ENCODE assay signal across 18 cellular contexts in the genomic region with DNA sequence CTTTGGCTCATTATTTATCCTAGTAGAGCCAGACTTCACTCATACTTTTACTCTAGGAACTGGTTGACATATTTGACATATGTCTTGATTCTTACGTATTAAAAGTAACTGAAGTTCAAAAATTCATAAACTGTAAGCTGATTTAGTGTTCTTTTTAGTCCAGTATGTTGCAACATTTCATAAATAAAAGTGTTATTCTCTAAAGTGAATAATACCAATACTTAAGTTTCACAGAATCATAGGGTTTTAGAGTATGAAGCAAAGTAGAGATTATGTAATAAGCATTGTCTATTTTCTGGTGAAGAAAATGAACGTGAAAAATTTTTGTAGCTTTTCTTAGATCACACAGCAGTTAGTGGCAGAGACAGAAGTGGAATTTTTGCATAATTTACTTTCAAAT.
"Had no signal": no experiment of that assay in that cellular context is flagged by ENCODE, and none has a peak within 500 bp of the region (broad histone marks: within the 10 kb centered on the region; RNA-seq: fewer than 3 reads in every experiment).

No MANE protein-coding gene starts in this region.

- H3K4me1 Mint-ChIP-seq: stimulated activated naive CD8-positive, alpha-beta T cell treated with anti-CD3 and anti-CD28 coated beads, Interleukin-15, amount 100 ng/mL, for 72 hours had no signal

- H3K9me3 ChIP-seq: left ventricle myocardium inferior, prostate gland, suprapubic skin, tibial nerve had no signal

- H3K27me3 ChIP-seq: suprapubic skin, tibial nerve had no signal

- H3K9me3 Mint-ChIP-seq: activated naive CD4-positive, alpha-beta T cell treated with anti-CD3 and anti-CD28 coated beads for 36 hours; activated naive CD8-positive, alpha-beta T cell treated with anti-CD3 and anti-CD28 coated beads, Interleukin-2, amount 10 ng/mL, durations not matched to agents 7 days and 5 days; activated T-cell treated with anti-CD3 and anti-CD28 coated beads, Interleukin-2, amount 50 U/mL, for 24 hours; endodermal cell; naive thymus-derived CD8-positive, alpha-beta T cell; stimulated activated naive CD8-positive, alpha-beta T cell treated with anti-CD3 and anti-CD28 coated beads, Interleukin-15, amount 100 ng/mL, for 72 hours; T-helper 2 cell treated with Interferon-gamma antibody and Interleukin-4, amounts not matched to agents 5 μg/mL and 100 μg/mL, for 36 hours had no signal

- H3K4me3 ChIP-seq: coronary artery, left ventricle myocardium inferior, prostate gland, suprapubic skin, tibial nerve had no signal

- H3K36me3 ChIP-seq: left ventricle myocardium inferior, prostate gland, suprapubic skin, tibial nerve had no signal

- H3K27ac Mint-ChIP-seq: activated naive CD4-positive, alpha-beta T cell treated with anti-CD3 and anti-CD28 coated beads for 36 hours; activated naive CD8-positive, alpha-beta T cell treated with anti-CD3 and anti-CD28 coated beads, Interleukin-2, amount 10 ng/mL, durations not matched to agents 7 days and 5 days; activated T-cell treated with anti-CD3 and anti-CD28 coated beads, Interleukin-2, amount 50 U/mL, for 24 hours; endodermal cell; stimulated activated naive CD8-positive, alpha-beta T cell treated with anti-CD3 and anti-CD28 coated beads, Interleukin-15, amount 100 ng/mL, for 72 hours; T-helper 2 cell treated with Interferon-gamma antibody and Interleukin-4, amounts not matched to agents 5 μg/mL and 100 μg/mL, for 36 hours had no signal

- H3K4me1 ChIP-seq: prostate gland, suprapubic skin had no signal

- H3K27ac ChIP-seq: epithelial cell of prostate, left ventricle myocardium inferior, prostate gland, suprapubic skin had no signal

- DNase-seq: activated CD8-positive, alpha-beta memory T cell treated with anti-CD3 and anti-CD28 coated beads for 24 hours; activated CD8-positive, alpha-beta memory T cell treated with anti-CD3 and anti-CD28 coated beads, Interleukin-2, amount 50 U/mL, for 4 hours; activated naive CD4-positive, alpha-beta T cell treated with anti-CD3 and anti-CD28 coated beads for 36 hours; activated naive CD8-positive, alpha-beta T cell treated with anti-CD3 and anti-CD28 coated beads, Interleukin-2, amount 10 ng/mL, durations not matched to agents 7 days and 5 days; activated T-cell treated with anti-CD3 and anti-CD28 coated beads, Interleukin-2, amount 50 U/mL, for 24 hours; amygdala; cerebellar nuclear complex; endodermal cell; left ventricle myocardium inferior; naive thymus-derived CD8-positive, alpha-beta T cell; stimulated activated CD4-positive, alpha-beta T cell treated with anti-CD3 and anti-CD28 coated beads, Interleukin-1b, Interleukin-23, amount 100 ng/mL, for 48 hours; stimulated activated naive CD8-positive, alpha-beta T cell treated with anti-CD3 and anti-CD28 coated beads, Interleukin-15, amount 100 ng/mL, for 72 hours had no signal

- ATAC-seq: naive thymus-derived CD8-positive, alpha-beta T cell; stimulated activated naive CD8-positive, alpha-beta T cell treated with anti-CD3 and anti-CD28 coated beads, Interleukin-15, amount 100 ng/mL, for 72 hours had no signal

- H3K4me3 Mint-ChIP-seq: activated naive CD4-positive, alpha-beta T cell treated with anti-CD3 and anti-CD28 coated beads for 36 hours; activated naive CD8-positive, alpha-beta T cell treated with anti-CD3 and anti-CD28 coated beads, Interleukin-2, amount 10 ng/mL, durations not matched to agents 7 days and 5 days; activated T-cell treated with anti-CD3 and anti-CD28 coated beads, Interleukin-2, amount 50 U/mL, for 24 hours; endodermal cell; naive thymus-derived CD8-positive, alpha-beta T cell; stimulated activated naive CD8-positive, alpha-beta T cell treated with anti-CD3 and anti-CD28 coated beads, Interleukin-15, amount 100 ng/mL, for 72 hours; T-helper 2 cell treated with Interferon-gamma antibody and Interleukin-4, amounts not matched to agents 5 μg/mL and 100 μg/mL, for 36 hours had no signal

- H3K27me3 Mint-ChIP-seq: activated naive CD8-positive, alpha-beta T cell treated with anti-CD3 and anti-CD28 coated beads, Interleukin-2, amount 10 ng/mL, durations not matched to agents 7 days and 5 days; activated T-cell treated with anti-CD3 and anti-CD28 coated beads, Interleukin-2, amount 50 U/mL, for 24 hours; naive thymus-derived CD8-positive, alpha-beta T cell; stimulated activated naive CD8-positive, alpha-beta T cell treated with anti-CD3 and anti-CD28 coated beads, Interleukin-15, amount 100 ng/mL, for 72 hours had no signal
